21 cellular contexts compared by ENCODE assay signal in genomic region chrY:2952912-2953311, GRCh38. TPM values are rescaled to one million over a fixed set of nuclear protein-coding genes. Genes with fewer than 3 reads are reported as not detected.
"Had no signal": no experiment of that assay in that cellular context is flagged by ENCODE, and none has a peak within 500 bp of the region (broad histone marks: within the 10 kb centered on the region; RNA-seq: fewer than 3 reads in every experiment).

No MANE protein-coding gene starts in this region.

- H3K4me1 ChIP-seq: left lung had no signal

- H3K27me3 ChIP-seq: esophagus squamous epithelium, left lung, neutrophil had no signal

- FAIRE-seq: bronchial epithelial cell had no signal

- ATAC-seq: left lung, lower lobe of right lung, right cardiac atrium had no signal

- DNase-seq: central memory CD4-positive, alpha-beta T cell; effector memory CD4-positive, alpha-beta T cell; esophagus squamous epithelium; foreskin melanocyte; head of caudate nucleus; hippocampal formation; left lung; lower lobe of right lung; naive B cell; right cardiac atrium; stimulated activated CD4-positive, alpha-beta T cell treated with anti-CD3 and anti-CD28 coated beads, Interleukin-1b, Interleukin-23, amount 100 ng/mL, for 48 hours; stimulated activated CD4-positive, alpha-beta T cell treated with anti-CD3 and anti-CD28 coated beads, Interleukin-4, amount 100 ng/mL, for 24 hours; stimulated activated naive CD4-positive, alpha-beta T cell had no signal

- H3K4me3 Mint-ChIP-seq: memory B cell, naive B cell, nephron had no signal

- H3K27ac ChIP-seq: epithelial cell of prostate, esophagus squamous epithelium, left lung, lower lobe of right lung, neutrophil had no signal

- H3K36me3 ChIP-seq: esophagus squamous epithelium, left lung, lower lobe of right lung, neutrophil had no signal

- H3K36me3 Mint-ChIP-seq: naive B cell had no signal

- H3K4me1 Mint-ChIP-seq: nephron had no signal

- H3K9me3 ChIP-seq: esophagus squamous epithelium, left lung, lower lobe of right lung, neutrophil had no signal

- H3K9me3 Mint-ChIP-seq: memory B cell, naive B cell, nephron had no signal

- H3K4me3 ChIP-seq: esophagus squamous epithelium, left lung, lower lobe of right lung had no signal

- H3K27me3 Mint-ChIP-seq: memory B cell, naive B cell had no signal

- H3K27ac Mint-ChIP-seq: memory B cell, nephron had no signal

RNA-seq across cellular contexts. Expression of gene ZFY, which starts 17.7 kb away (rescaled TPM):
- total RNA-seq: osteocyte, posterior vena cava, urinary bladder had no signal
